11 cellular contexts compared by ENCODE assay signal in the genomic region with DNA sequence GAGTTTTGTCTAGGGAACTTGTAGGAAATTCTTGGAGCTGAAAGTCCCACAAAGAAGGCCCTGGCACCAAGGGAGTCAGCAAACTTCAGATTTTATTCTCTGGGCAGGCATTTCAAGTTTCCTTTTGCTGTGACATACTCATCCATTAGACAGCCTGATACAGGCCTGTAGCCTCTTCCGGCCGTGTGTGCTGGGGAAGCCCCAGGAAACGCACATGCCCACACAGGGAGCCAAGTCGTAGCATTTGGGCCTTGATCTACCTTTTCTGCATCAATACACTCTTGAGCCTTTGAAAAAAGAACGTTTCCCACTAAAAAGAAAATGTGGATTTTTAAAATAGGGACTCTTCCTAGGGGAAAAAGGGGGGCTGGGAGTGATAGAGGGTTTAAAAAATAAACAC. TPM values are rescaled to one million over a fixed set of nuclear protein-coding genes. Genes with fewer than 3 reads are reported as not detected.
DNase-seq lines count a peak whose midpoint lies in the region; ATAC-seq, FAIRE-seq and TF ChIP-seq lines count a peak whose summit lies in the region.
"Had no signal": no experiment of that assay in that cellular context is flagged by ENCODE, and none has a peak within 500 bp of the region (broad histone marks: within the 10 kb centered on the region; RNA-seq: fewer than 3 reads in every experiment).

No MANE protein-coding gene starts in this region.

- DNase-seq in GM12891 (ENCODE audit: insufficient read length, low spot score): no peak
- DNase-seq in T-helper 2 cell: peak; percentile 34 to 94 (median 64)
- peak; percentile 37 for DNase-seq in germinal center (ENCODE audit: low spot score)
- no peak for DNase-seq in psoas muscle
- DNase-seq in middle frontal gyrus (ENCODE audit: extremely low spot score, low spot score): no peak
- no peak for DNase-seq in H4 (ENCODE audit: low spot score)
- no peak for DNase-seq in mesenteric fat pad (ENCODE audit: low spot score)

- FAIRE-seq in GM12891 (lab: Jason Lieb, UNC): peak; percentile 98
- FAIRE-seq: D721Med had no signal

- no peaks in the 10 kb centered on the region for H3K9me3 ChIP-seq in psoas muscle

- no peaks in the 10 kb centered on the region for H3K36me3 ChIP-seq in psoas muscle (ENCODE audit: insufficient read depth in 1 of 2, low read depth in 1 of 2)

- no peaks in the 10 kb centered on the region for H3K27me3 ChIP-seq in psoas muscle (ENCODE audit: insufficient read depth in 3 of 3, low read length in 2 of 3)

- TF ChIP-seq CTCF in psoas muscle (IDR thresholded peaks at IDR 0.05): no peak

- intact Hi-C loops in psoas muscle (cut with DNase I): no loop called here

- 0 out of 2 replicates have a peak, but pooled peaks have one; percentile 33 for TF ChIP-seq POLR2A in GM12891 (IDR thresholded peaks at IDR 0.05; ENCODE audit: low read depth, low read length)

- H3K27ac ChIP-seq in psoas muscle: no peak overlapping the region

- H3K4me1 ChIP-seq in psoas muscle: no peaks in the 10 kb centered on the region

- H3K4me3 ChIP-seq in psoas muscle: no peak overlapping the region

- ATAC-seq in HG02588 (IDR thresholded peaks at IDR 0.05; ENCODE audit: unreplicated experiment) (peak; percentile 91), psoas muscle (no peak)

- WGBS in psoas muscle, 3 donors: 64 to 76% (median 75%) methylated on average over 5 of the region's 5 CpGs

TF ChIP-seq in GM12891, 5 proteins besides CTCF, POLR2A, EP300 and RAD21:
- no peak for TF ChIP-seq POU2F2 (IDR thresholded peaks at IDR 0.05; ENCODE audit: low read depth, low read length)
- peak; percentile 53; the same call in 1 of the 2 replicates for TF ChIP-seq POLR2AphosphoS5 (IDR thresholded peaks at IDR 0.05; ENCODE audit: low read depth, low read length)

RNA-seq across cellular contexts. Expression of a gene that starts 15.0 kb away (rescaled TPM):
- polyA plus RNA-seq in GM12891 (2012; ENCODE audit: low read depth, missing spikeins): 9.7 TPM
- total RNA-seq in psoas muscle (under 1 TPM in 3 of 4 donors, not detected in 1; 0.07 to 0.46 (median 0.13) TPM), mesenteric fat pad (0.42 TPM)
- polyA plus RNA-seq in psoas muscle: under 1 TPM in 2 of 3 donors, not detected in 1; 0.03 to 0.06 TPM
- not detected in 2 replicates for total RNA-seq in H4 (2014; rRNA removed; shearing (Covaris generic))
- total RNA-seq: dermis microvascular lymphatic vessel endothelial cell, myocyte had no signal

Comparison
In these comparisons a context has a peak if more than half of its experiments do, and no peak if none do; other contexts are left out.
1. DNase-seq: peak in T-helper 2 cell (5 of 5) and germinal center (single experiment); none in GM12891 (single experiment), psoas muscle (0 of 2), middle frontal gyrus (single experiment), H4 (single experiment) and mesenteric fat pad (single experiment).